In genomic region chr11:70839851-70840250, GRCh38 we compare ENCODE assay signal across 1 cellular context.
TF ChIP-seq lines count a peak whose summit lies in the region.

No MANE protein-coding gene starts in this region.

TF ChIP-seq in IMR-90, 13 proteins besides CTCF, POLR2A, EP300 and RAD21 (continued from another document):
- TF ChIP-seq, protein P1, sequence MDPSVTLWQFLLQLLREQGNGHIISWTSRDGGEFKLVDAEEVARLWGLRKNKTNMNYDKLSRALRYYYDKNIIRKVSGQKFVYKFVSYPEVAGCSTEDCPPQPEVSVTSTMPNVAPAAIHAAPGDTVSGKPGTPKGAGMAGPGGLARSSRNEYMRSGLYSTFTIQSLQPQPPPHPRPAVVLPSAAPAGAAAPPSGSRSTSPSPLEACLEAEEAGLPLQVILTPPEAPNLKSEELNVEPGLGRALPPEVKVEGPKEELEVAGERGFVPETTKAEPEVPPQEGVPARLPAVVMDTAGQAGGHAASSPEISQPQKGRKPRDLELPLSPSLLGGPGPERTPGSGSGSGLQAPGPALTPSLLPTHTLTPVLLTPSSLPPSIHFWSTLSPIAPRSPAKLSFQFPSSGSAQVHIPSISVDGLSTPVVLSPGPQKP (IDR thresholded peaks at IDR 0.05; ENCODE audit: borderline replicate concordance, low read depth, low read length) = no peak
- TF ChIP-seq MAFK (IDR thresholded peaks at IDR 0.05; ENCODE audit: low read depth, low read length) (no peak), RFX5 (IDR thresholded peaks at IDR 0.05; ENCODE audit: low read depth, low read length) (no peak), NFE2L2 (IDR thresholded peaks at IDR 0.05; ENCODE audit: low read depth, low read length) (no peak), CHD1 (IDR thresholded peaks at IDR 0.05; ENCODE audit: low read depth, low read length) (no peak)
